Comparison of ENCODE assay signal across 16 cellular contexts in genomic region chr10:79208251-79208983, GRCh38.
"Had no signal": no experiment of that assay in that cellular context is flagged by ENCODE, and none has a peak within 500 bp of the region (broad histone marks: within the 10 kb centered on the region; RNA-seq: fewer than 3 reads in every experiment).

No MANE protein-coding gene starts in this region.

- H3K27ac ChIP-seq: gastrocnemius medialis, heart left ventricle, left ventricle myocardium inferior, prostate gland, right atrium auricular region, stomach, testis had no signal

- ATAC-seq: activated CD4-positive, alpha-beta T cell treated with anti-CD3 and anti-CD28 coated beads for 36 hours; gastrocnemius medialis; heart left ventricle; WTC11 had no signal

- H3K9me3 Mint-ChIP-seq: activated naive CD8-positive, alpha-beta T cell treated with anti-CD3 and anti-CD28 coated beads for 36 hours; T-helper 2 cell treated with Interferon-gamma antibody and Interleukin-4, amounts not matched to agents 5 μg/mL and 100 μg/mL, for 36 hours; WTC11 had no signal

- H3K9me3 ChIP-seq: gastrocnemius medialis, heart left ventricle, left ventricle myocardium inferior, prostate gland, right atrium auricular region, stomach, testis had no signal

- H3K4me3 Mint-ChIP-seq: activated CD4-positive, alpha-beta T cell treated with anti-CD3 and anti-CD28 coated beads for 36 hours; activated naive CD8-positive, alpha-beta T cell treated with anti-CD3 and anti-CD28 coated beads for 36 hours; T-helper 2 cell treated with Interferon-gamma antibody and Interleukin-4, amounts not matched to agents 5 μg/mL and 100 μg/mL, for 36 hours; WTC11 had no signal

- H3K27me3 Mint-ChIP-seq: activated CD4-positive, alpha-beta T cell treated with anti-CD3 and anti-CD28 coated beads for 36 hours; activated naive CD8-positive, alpha-beta T cell treated with anti-CD3 and anti-CD28 coated beads for 36 hours had no signal

- DNase-seq: activated CD4-positive, alpha-beta T cell treated with anti-CD3 and anti-CD28 coated beads for 36 hours; activated CD4-positive, alpha-beta T cell treated with anti-CD3 and anti-CD28 coated beads, Interleukin-2, amount 50 U/mL, for 48 hours; activated gamma-delta T cell treated with Interleukin-2 at 50 U/mL for 16 hours; activated naive CD8-positive, alpha-beta T cell treated with anti-CD3 and anti-CD28 coated beads for 36 hours; amniotic stem cell; gastrocnemius medialis; heart left ventricle; kidney glomerular epithelial cell; left ventricle myocardium inferior; mammary epithelial cell; stomach; testis had no signal

- H3K4me1 ChIP-seq: gastrocnemius medialis, prostate gland had no signal

- H3K4me1 Mint-ChIP-seq: activated CD4-positive, alpha-beta T cell treated with anti-CD3 and anti-CD28 coated beads for 36 hours; WTC11 had no signal

- H3K4me3 ChIP-seq: gastrocnemius medialis, heart left ventricle, left ventricle myocardium inferior, prostate gland, right atrium auricular region, stomach, testis had no signal

- H3K27ac Mint-ChIP-seq: activated CD4-positive, alpha-beta T cell treated with anti-CD3 and anti-CD28 coated beads for 36 hours; activated naive CD8-positive, alpha-beta T cell treated with anti-CD3 and anti-CD28 coated beads for 36 hours; T-helper 2 cell treated with Interferon-gamma antibody and Interleukin-4, amounts not matched to agents 5 μg/mL and 100 μg/mL, for 36 hours; WTC11 had no signal

- H3K27me3 ChIP-seq: gastrocnemius medialis, heart left ventricle, right atrium auricular region, stomach, testis had no signal
